ENCODE assay signal across 1 cellular context in genomic region chr6:90263653-90264052, GRCh38.
TF ChIP-seq lines count a peak whose summit lies in the region.

No MANE protein-coding gene starts in this region.

TF ChIP-seq in GM23338, 12 proteins besides CTCF, POLR2A, EP300 and RAD21 (continued from another document):
- TF ChIP-seq ETS1 (IDR thresholded peaks at IDR 0.05) (no peak), POLR2AphosphoS5 (IDR thresholded peaks at IDR 0.05; ENCODE audit: low read depth) (no peak), NANOG (IDR thresholded peaks at IDR 0.05; ENCODE audit: borderline replicate concordance) (no peak), STAT1 (IDR thresholded peaks at IDR 0.05; ENCODE audit: unreplicated experiment) (no peak), ZNF462 (CRISPR knock-in tag; IDR thresholded peaks at IDR 0.05) (no peak), ZNF331 (CRISPR knock-in tag; IDR thresholded peaks at IDR 0.05; ENCODE audit: low read depth) (no peak), CREB1 (CRISPR knock-in tag; IDR thresholded peaks at IDR 0.05; ENCODE audit: low read depth) (no peak), EZH2phosphoT487 (IDR thresholded peaks at IDR 0.05; ENCODE audit: unreplicated experiment) (no peak), EZH2 (IDR thresholded peaks at IDR 0.05; ENCODE audit: low read depth, unreplicated experiment) (no peak), JUNB (IDR thresholded peaks at IDR 0.05; ENCODE audit: unreplicated experiment) (no peak), ZNF114 (CRISPR knock-in tag; IDR thresholded peaks at IDR 0.05) (no peak)
